In genomic region chr5:90558344-90559192, GRCh38 we compare ENCODE assay signal across 8 cellular contexts. TPM values are rescaled to one million over a fixed set of nuclear protein-coding genes. Genes with fewer than 3 reads are reported as not detected.
DNase-seq lines count a peak whose midpoint lies in the region; ATAC-seq and TF ChIP-seq lines count a peak whose summit lies in the region.

Gene ADGRV1 (plus strand): TSS chr5:90558797. CDS start chr5:90558896, 99 bp downstream.

- H3K36me3 Mint-ChIP-seq in stimulated activated naive CD8-positive, alpha-beta T cell treated with anti-CD3 and anti-CD28 coated beads, Interleukin-15, Interleukin-2, amounts not matched to agents 100 ng/mL and 50 ng/mL, for 24 hours (ENCODE audit: low read depth) = no peaks in the 10 kb centered on the region

- H3K27ac Mint-ChIP-seq in stimulated activated naive CD8-positive, alpha-beta T cell treated with anti-CD3 and anti-CD28 coated beads, Interleukin-15, Interleukin-2, amounts not matched to agents 100 ng/mL and 50 ng/mL, for 24 hours = no peak within 1 kb of the TSS

- peaks cover 69% of the 10 kb centered on the region for H3K27me3 Mint-ChIP-seq in stimulated activated naive CD8-positive, alpha-beta T cell treated with anti-CD3 and anti-CD28 coated beads, Interleukin-15, Interleukin-2, amounts not matched to agents 100 ng/mL and 50 ng/mL, for 24 hours

- H3K36me3 ChIP-seq in OCI-LY1 (ENCODE audit: insufficient read depth, low read length) = no peaks in the 10 kb centered on the region

- H3K4me3 Mint-ChIP-seq in stimulated activated naive CD8-positive, alpha-beta T cell treated with anti-CD3 and anti-CD28 coated beads, Interleukin-15, Interleukin-2, amounts not matched to agents 100 ng/mL and 50 ng/mL, for 24 hours = peak within 1 kb of the TSS; percentile 53

- peak; percentile 38 for DNase-seq in ELR (ENCODE audit: low read depth)
- peak; percentile 42 for DNase-seq in choroid plexus epithelial cell (ENCODE audit: low read depth)
- peak; percentile 87 to 88 for DNase-seq in left colon
- DNase-seq in NOMO-1 (lab: John Stamatoyannopoulos, UW; ENCODE audit: unreplicated experiment in 2 of 2) = no peak

- H3K4me1 Mint-ChIP-seq in stimulated activated naive CD8-positive, alpha-beta T cell treated with anti-CD3 and anti-CD28 coated beads, Interleukin-15, Interleukin-2, amounts not matched to agents 100 ng/mL and 50 ng/mL, for 24 hours (ENCODE audit: low read depth) = peaks cover 8% of the 10 kb centered on the region

- H3K9me2 ChIP-seq in OCI-LY1 (ENCODE audit: low read depth, low read length) = no peaks in the 10 kb centered on the region

- H3K9ac ChIP-seq in OCI-LY1 (ENCODE audit: low read length) = no peak within 1 kb of the TSS

- peaks cover 5% of the 10 kb centered on the region; the same call in 1 of the 2 replicates for H3K27me3 ChIP-seq in OCI-LY1 (ENCODE audit: insufficient read depth, low read length)

- H3K9me3 Mint-ChIP-seq in stimulated activated naive CD8-positive, alpha-beta T cell treated with anti-CD3 and anti-CD28 coated beads, Interleukin-15, Interleukin-2, amounts not matched to agents 100 ng/mL and 50 ng/mL, for 24 hours = no peaks in the 10 kb centered on the region

- H3F3A ChIP-seq in OCI-LY1 (ENCODE audit: insufficient read depth, low read length) = no peaks in the 10 kb centered on the region

- ATAC-seq in HG03342 (IDR thresholded peaks at IDR 0.05; ENCODE audit: unreplicated experiment) (peak; percentile 47), left colon (peak; percentile 99), GM18873 (IDR thresholded peaks at IDR 0.05; ENCODE audit: low FRiP score, unreplicated experiment) (no peak)

- no peaks in the 10 kb centered on the region for H3K9me3 ChIP-seq in OCI-LY1 (ENCODE audit: low read length)

- no peaks in the 10 kb centered on the region for H3K79me2 ChIP-seq in OCI-LY1 (ENCODE audit: insufficient read depth, low read length)

- H4K20me1 ChIP-seq in OCI-LY1 (ENCODE audit: insufficient read depth, low read length) = no peaks in the 10 kb centered on the region

- no peak for TF ChIP-seq CTCF in OCI-LY1 (IDR thresholded peaks at IDR 0.05; ENCODE audit: low read length)
- no peak for TF ChIP-seq CTCF in choroid plexus epithelial cell (conservative IDR thresholded peaks at IDR 0.05; ENCODE audit: low read depth, low read length)

- no peak within 1 kb of the TSS for H3K27ac ChIP-seq in OCI-LY1 (ENCODE audit: low read depth, low read length, poor library complexity, severe bottlenecking)

- no peaks in the 10 kb centered on the region for H3K4me1 ChIP-seq in OCI-LY1 (ENCODE audit: insufficient read depth, low read length, severe bottlenecking)

- intact Hi-C loops in left colon (cut with DNase I, micrococcal nuclease) = no loop called here

- no peak within 1 kb of the TSS for H2AFZ ChIP-seq in OCI-LY1 (ENCODE audit: low read length)

- peak within 1 kb of the TSS; percentile 16; the same call in 1 of the 2 replicates for H3K4me2 ChIP-seq in OCI-LY1 (ENCODE audit: low read length)

- H3K4me3 ChIP-seq in OCI-LY1 (ENCODE audit: low read depth, low read length, poor library complexity, severe bottlenecking) = no peak within 1 kb of the TSS
- peak within 1 kb of the TSS; percentile 32 for H3K4me3 ChIP-seq in choroid plexus epithelial cell (ENCODE audit: low read depth, low read length)

RNA-seq across cellular contexts. Expression of gene ADGRV1, which starts in this region (rescaled TPM):
- 1 to 10 TPM; 3.8 to 7.3 TPM for total RNA-seq in left colon

Comparison
In these comparisons a context has a peak if more than half of its experiments do, and no peak if none do; other contexts are left out.
1. DNase-seq: peak in ELR (single experiment), choroid plexus epithelial cell (single experiment) and left colon (2 of 2); none in NOMO-1 (0 of 2).